Comparison of ENCODE assay signal across 28 cellular contexts in genomic region chr20:22977047-22977785, GRCh38. TPM values are rescaled to one million over a fixed set of nuclear protein-coding genes. Genes with fewer than 3 reads are reported as not detected.
DNase-seq lines count a peak whose midpoint lies in the region; ATAC-seq and TF ChIP-seq lines count a peak whose summit lies in the region.
"Had no signal": no experiment of that assay in that cellular context is flagged by ENCODE, and none has a peak within 500 bp of the region (broad histone marks: within the 10 kb centered on the region; RNA-seq: fewer than 3 reads in every experiment).

No MANE protein-coding gene starts in this region.

- intact Hi-C loops in thyroid gland (cut with DNase I): no loop called here

- 0 out of 2 replicates have a peak, but pooled peaks cover 4% of the 10 kb centered on the region for H3K9me3 ChIP-seq in SJCRH30 (replicated peaks)
- H3K9me3 ChIP-seq in gastroesophageal sphincter: no peaks in the 10 kb centered on the region
- H3K9me3 ChIP-seq in thyroid gland: no peaks in the 10 kb centered on the region
- H3K9me3 ChIP-seq: suprapubic skin had no signal

- no peaks in the 10 kb centered on the region for H3K9me3 Mint-ChIP-seq in natural killer cell treated with Interleukin-12 subunit alpha and Interleukin-12 subunit beta and Interleukin-15 and Interleukin-18, amount 100 ng/mL, for 72 hours
- H3K9me3 Mint-ChIP-seq in mesothelial cell of epicardium: no peaks in the 10 kb centered on the region

- H3K4me3 ChIP-seq in SJCRH30: no peak overlapping the region
- no peak overlapping the region for H3K4me3 ChIP-seq in gastroesophageal sphincter
- H3K4me3 ChIP-seq in thyroid gland (replicated peaks in 1 of 3): no peak overlapping the region
- H3K4me3 ChIP-seq: smooth muscle cell, suprapubic skin had no signal

- ATAC-seq in gastroesophageal sphincter (peak; percentile 87), GM21786 (IDR thresholded peaks at IDR 0.05; ENCODE audit: unreplicated experiment) (no peak)
- ATAC-seq in natural killer cell treated with Interleukin-12 subunit alpha and Interleukin-12 subunit beta and Interleukin-15 and Interleukin-18, amount 100 ng/mL, for 72 hours: no peak
- ATAC-seq: SK-N-SH treated with all-trans-retinoic acid at 6 μM for 48 hours; stimulated activated memory B cell treated with anti-CD40 and anti-IgM and Interleukin-4, amounts not matched to agents 10 μg/mL and 1 μg/mL and 100 μg/mL, for 72 hours had no signal

- no peak for TF ChIP-seq EP300 in gastroesophageal sphincter (IDR thresholded peaks at IDR 0.05)

- H3K4me1 ChIP-seq in SJCRH30 (peaks cover 26% of the 10 kb centered on the region), gastroesophageal sphincter (peaks cover 0 to 11% (median 5%) of the 10 kb centered on the region in 3 donors), thyroid gland (peaks cover 0 to 16% of the 10 kb centered on the region in 2 donors)

- H3K27ac Mint-ChIP-seq in natural killer cell treated with Interleukin-12 subunit alpha and Interleukin-12 subunit beta and Interleukin-15 and Interleukin-18, amount 100 ng/mL, for 72 hours: no peak overlapping the region
- H3K27ac Mint-ChIP-seq in mesothelial cell of epicardium: no peak overlapping the region
- H3K27ac Mint-ChIP-seq: activated CD4-positive, alpha-beta T cell treated with anti-CD3 and anti-CD28 coated beads, Interleukin-2, amount 10 ng/mL, durations not matched to agents 24 days and 14 days; CD4-positive, alpha-beta memory T cell; progenitor cell of endocrine pancreas; stimulated activated memory B cell treated with anti-CD40 and anti-IgM and Interleukin-4, amounts not matched to agents 10 μg/mL and 1 μg/mL and 100 μg/mL, for 72 hours had no signal

- H3K27me3 Mint-ChIP-seq in natural killer cell treated with Interleukin-12 subunit alpha and Interleukin-12 subunit beta and Interleukin-15 and Interleukin-18, amount 100 ng/mL, for 72 hours: peaks cover 9 to 38% of the 10 kb centered on the region in 2 donors
- peaks cover 71% of the 10 kb centered on the region for H3K27me3 Mint-ChIP-seq in mesothelial cell of epicardium (ENCODE audit: low read depth)
- H3K27me3 Mint-ChIP-seq: stimulated activated memory B cell treated with anti-CD40 and anti-IgM and Interleukin-4, amounts not matched to agents 10 μg/mL and 1 μg/mL and 100 μg/mL, for 72 hours had no signal

- no peak overlapping the region for H3K4me3 Mint-ChIP-seq in natural killer cell treated with Interleukin-12 subunit alpha and Interleukin-12 subunit beta and Interleukin-15 and Interleukin-18, amount 100 ng/mL, for 72 hours
- no peak overlapping the region for H3K4me3 Mint-ChIP-seq in mesothelial cell of epicardium
- H3K4me3 Mint-ChIP-seq: activated CD4-positive, alpha-beta T cell treated with anti-CD3 and anti-CD28 coated beads, Interleukin-2, amount 10 ng/mL, durations not matched to agents 24 days and 14 days; CD4-positive, alpha-beta memory T cell; stimulated activated memory B cell treated with anti-CD40 and anti-IgM and Interleukin-4, amounts not matched to agents 10 μg/mL and 1 μg/mL and 100 μg/mL, for 72 hours had no signal

- no peaks in the 10 kb centered on the region for H3K4me1 Mint-ChIP-seq in natural killer cell treated with Interleukin-12 subunit alpha and Interleukin-12 subunit beta and Interleukin-15 and Interleukin-18, amount 100 ng/mL, for 72 hours (ENCODE audit: low read depth in 2 of 2)
- peaks cover 3% of the 10 kb centered on the region for H3K4me1 Mint-ChIP-seq in mesothelial cell of epicardium
- H3K4me1 Mint-ChIP-seq: activated CD4-positive, alpha-beta T cell treated with anti-CD3 and anti-CD28 coated beads, Interleukin-2, amount 10 ng/mL, durations not matched to agents 24 days and 14 days; CD4-positive, alpha-beta memory T cell; stimulated activated memory B cell treated with anti-CD40 and anti-IgM and Interleukin-4, amounts not matched to agents 10 μg/mL and 1 μg/mL and 100 μg/mL, for 72 hours had no signal

- DNase-seq in SJCRH30: peak; percentile 76
- peak; percentile 77 for DNase-seq in myocyte (ENCODE audit: low read depth)
- DNase-seq in thyroid gland: peak; percentile 27 to 31
- no peak for DNase-seq in natural killer cell treated with Interleukin-12 subunit alpha and Interleukin-12 subunit beta and Interleukin-15 and Interleukin-18, amount 100 ng/mL, for 72 hours (ENCODE audit: low spot score)
- no peak for DNase-seq in mesothelial cell of epicardium (ENCODE audit: low spot score in 2 of 2, unreplicated experiment in 2 of 2)
- DNase-seq: activated CD4-positive, alpha-beta T cell treated with anti-CD3 and anti-CD28 coated beads, Interleukin-2, amount 10 ng/mL, durations not matched to agents 24 days and 14 days; activated naive CD4-positive, alpha-beta T cell treated with Interleukin-2 at 50 U/mL for 16 hours; activated T-cell treated with anti-CD3 and anti-CD28 coated beads, Interleukin-2, amount 50 U/mL, for 48 hours; amygdala; CD4-positive, alpha-beta memory T cell; midbrain; NCI-H1105; NCI-H1930; NCI-H2227 treated with DMSO at 0.1 percent for 48 hours; NCI-H748 treated with DMSO at 0.1 percent for 48 hours; stimulated activated CD4-positive, alpha-beta T cell treated with anti-CD3 and anti-CD28 coated beads, Interleukin-2, amount 100 ng/mL, for 48 hours had no signal

- H3K36me3 ChIP-seq in SJCRH30 (no peaks in the 10 kb centered on the region), gastroesophageal sphincter (no peaks in the 10 kb centered on the region), thyroid gland (no peaks in the 10 kb centered on the region)
- H3K36me3 ChIP-seq: suprapubic skin had no signal

- H3K27ac ChIP-seq in SJCRH30: peak overlapping the region; percentile 55
- H3K27ac ChIP-seq in gastroesophageal sphincter: peak overlapping the region in 3 of 4 donors; percentile 1 to 37 (median 5)
- peak overlapping the region in 1 of 3 donors; percentile 18 for H3K27ac ChIP-seq in thyroid gland
- H3K27ac ChIP-seq: HL-60, RWPE1, suprapubic skin, VCaP had no signal

- 51 to 58% methylated on average over 4 of the region's 4 CpGs for WGBS in gastroesophageal sphincter (ENCODE audit: low coverage in 1 of 2), 2 donors
- WGBS in thyroid gland, 2 donors: 13 to 19% methylated on average over 4 of the region's 4 CpGs

- TF ChIP-seq CTCF in gastroesophageal sphincter (IDR thresholded peaks at IDR 0.05): no peak
- no peak for TF ChIP-seq CTCF in thyroid gland (IDR thresholded peaks at IDR 0.05)
- no peak for TF ChIP-seq CTCF in mesothelial cell of epicardium (IDR thresholded peaks at IDR 0.05; ENCODE audit: unreplicated experiment)

- no peaks in the 10 kb centered on the region for H3K36me3 Mint-ChIP-seq in natural killer cell treated with Interleukin-12 subunit alpha and Interleukin-12 subunit beta and Interleukin-15 and Interleukin-18, amount 100 ng/mL, for 72 hours
- no peaks in the 10 kb centered on the region for H3K36me3 Mint-ChIP-seq in mesothelial cell of epicardium
- H3K36me3 Mint-ChIP-seq: CD4-positive, alpha-beta memory T cell; stimulated activated memory B cell treated with anti-CD40 and anti-IgM and Interleukin-4, amounts not matched to agents 10 μg/mL and 1 μg/mL and 100 μg/mL, for 72 hours had no signal

- H3K27me3 ChIP-seq in SJCRH30 (no peaks in the 10 kb centered on the region), gastroesophageal sphincter (no peaks in the 10 kb centered on the region), thyroid gland (no peaks in the 10 kb centered on the region)
- H3K27me3 ChIP-seq: suprapubic skin had no signal

- no peak for TF ChIP-seq POLR2A in gastroesophageal sphincter (IDR thresholded peaks at IDR 0.05)
- no peak for TF ChIP-seq POLR2A in thyroid gland (IDR thresholded peaks at IDR 0.05)

RNA-seq across cellular contexts. Expression of gene SSTR4, which starts 57.9 kb away (rescaled TPM):
- not detected in 2 replicates for total RNA-seq in SJCRH30 (2014; rRNA removed; shearing (Covaris generic))
- total RNA-seq in gastroesophageal sphincter (under 1 TPM in 1 of 4 donors, not detected in 3; 0.58 TPM), myocyte (not detected in 2 replicates), thyroid gland (not detected), mesothelial cell of epicardium (not detected in 3 replicates)
- not detected for polyA plus RNA-seq in myocyte (2012)
- total RNA-seq in natural killer cell treated with Interleukin-12 subunit alpha and Interleukin-12 subunit beta and Interleukin-15 and Interleukin-18, amount 100 ng/mL, for 72 hours: not detected
- total RNA-seq: activated CD4-positive, alpha-beta T cell treated with anti-CD3 and anti-CD28 coated beads, Interleukin-2, amount 10 ng/mL, durations not matched to agents 24 days and 14 days; CD4-positive, alpha-beta memory T cell; progenitor cell of endocrine pancreas; smooth muscle cell; suprapubic skin; T-helper 2 cell treated with Interferon-gamma antibody and Interleukin-4, amounts not matched to agents 100 ng/mL and 5 ng/mL, for 36 hours had no signal
- polyA plus RNA-seq: CD4-positive, alpha-beta memory T cell; neural cell; smooth muscle cell had no signal

Comparison
In these comparisons a context has a peak if more than half of its experiments do, and no peak if none do; other contexts are left out.
1. DNase-seq: peak in SJCRH30 (2 of 2), myocyte (single experiment) and thyroid gland (2 of 2); none in natural killer cell treated with Interleukin-12 subunit alpha and Interleukin-12 subunit beta and Interleukin-15 and Interleukin-18, amount 100 ng/mL, for 72 hours (single experiment) and mesothelial cell of epicardium (0 of 2).